In the genomic region with DNA sequence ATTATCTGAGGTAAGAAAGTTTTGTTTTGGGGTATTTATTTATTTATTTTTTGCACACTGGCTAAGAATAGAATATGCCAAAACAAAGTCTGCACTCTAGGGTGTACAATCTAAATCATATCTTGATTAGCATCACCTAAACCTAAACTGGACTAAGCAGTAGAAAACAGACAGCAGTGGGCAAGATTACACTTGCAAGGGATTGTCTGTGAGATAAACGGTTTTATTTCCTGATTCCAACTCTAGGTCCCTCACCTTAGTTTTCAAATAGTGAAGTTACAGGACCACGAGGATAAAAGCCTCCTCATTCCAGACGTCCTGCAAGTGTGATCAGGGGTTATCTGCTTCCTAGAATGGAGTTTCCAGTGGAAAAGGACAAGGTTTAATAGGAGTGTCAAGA, we compare ENCODE assay signal across 17 cellular contexts.
DNase-seq lines count a peak whose midpoint lies in the region; ATAC-seq, FAIRE-seq and TF ChIP-seq lines count a peak whose summit lies in the region.
"Had no signal": no experiment of that assay in that cellular context is flagged by ENCODE, and none has a peak within 500 bp of the region (broad histone marks: within the 10 kb centered on the region; RNA-seq: fewer than 3 reads in every experiment).

No MANE protein-coding gene starts in this region.

- no peak for ATAC-seq in GM21381 (IDR thresholded peaks at IDR 0.05; ENCODE audit: unreplicated experiment)
- ATAC-seq: K562 had no signal

- no peak for TF ChIP-seq CTCF in Calu3 (IDR thresholded peaks at IDR 0.05; ENCODE audit: unreplicated experiment)
- TF ChIP-seq CTCF in VCaP (conservative IDR thresholded peaks at IDR 0.05), result no peak
- no peak for TF ChIP-seq CTCF in keratinocyte (optimal IDR thresholded peaks at IDR 0.05 in 1 of 3, IDR thresholded peaks at IDR 0.05 in 1 of 3, conservative IDR thresholded peaks at IDR 0.05 in 1 of 3; ENCODE audit: extremely low read depth in 1 of 3, insufficient read depth in 2 of 3, low read length in 3 of 3)
- TF ChIP-seq CTCF in thyroid gland (IDR thresholded peaks at IDR 0.05), result no peak

- dilution Hi-C loops in keratinocyte (cut with MboI; ENCODE audit: extremely low pct_ligation_motif_present, low sequenced_read_pairs), result no loop called here

- H3K9ac ChIP-seq in keratinocyte (ENCODE audit: control insufficient read depth, extremely low read depth, insufficient read depth, low read length), result peak overlapping the region; percentile 67

- H3K9me3 Mint-ChIP-seq in Calu3 (ENCODE audit: low read depth, unreplicated experiment), result no peaks in the 10 kb centered on the region

- H4K20me1 ChIP-seq in keratinocyte (ENCODE audit: control insufficient read depth, extremely low read depth, insufficient read depth, low read length), result no peaks in the 10 kb centered on the region

- peak overlapping the region in 2 of 3 experiments; percentile 61 for H3K4me3 ChIP-seq in keratinocyte (ENCODE audit: control insufficient read depth in 2 of 3, extremely low read depth in 1 of 3, insufficient read depth in 2 of 3, low read depth in 1 of 3, low read length in 3 of 3)
- no peak overlapping the region for H3K4me3 ChIP-seq in thyroid gland (replicated peaks in 1 of 3)
- H3K4me3 ChIP-seq: K562, SK-N-MC had no signal

- peak; percentile 80 for FAIRE-seq in keratinocyte (lab: Jason Lieb, UNC)
- FAIRE-seq: H54, K562 had no signal

- no peaks in the 10 kb centered on the region for H3K27me3 Mint-ChIP-seq in Calu3 (ENCODE audit: unreplicated experiment)

- H3K4me3 Mint-ChIP-seq in Calu3 (ENCODE audit: low read depth, unreplicated experiment), result peak overlapping the region; percentile 62

- H3K4me1 ChIP-seq in keratinocyte (ENCODE audit: control insufficient read depth, extremely low read depth, insufficient read depth, low read length) (peaks cover 26% of the 10 kb centered on the region), thyroid gland (peaks cover 60 to 66% of the 10 kb centered on the region in 2 donors)

- peak overlapping the region; percentile 94 for H3K4me2 ChIP-seq in keratinocyte (ENCODE audit: control insufficient read depth, extremely low read depth, insufficient read depth, low read depth, low read length)

- H2AFZ ChIP-seq in keratinocyte (ENCODE audit: control insufficient read depth, low read length), result peak overlapping the region; percentile 23

- peaks cover 2% of the 10 kb centered on the region for H3K9me1 ChIP-seq in keratinocyte (ENCODE audit: control insufficient read depth, extremely low read depth, insufficient read depth, low read length)

- H3K27me3 ChIP-seq in keratinocyte (ENCODE audit: control insufficient read depth, extremely low read depth, insufficient read depth, low read length) (no peaks in the 10 kb centered on the region), thyroid gland (no peaks in the 10 kb centered on the region)
- H3K27me3 ChIP-seq: BE2C had no signal

- H3K27ac Mint-ChIP-seq in Calu3 (ENCODE audit: unreplicated experiment), result peak overlapping the region; percentile 92

- BruUV-seq in Calu3 (replicated peaks; lab: Mats Ljungman, UMichigan), result no TSS peak

- CTCF ChIA-PET in Calu3 (lab: Charles Lee), result no interaction called here

- DNase-seq in Calu3 (no peak), keratinocyte (ENCODE audit: low read depth, low spot score) (no peak), thyroid gland (no peak), occipital lobe (lab: John Stamatoyannopoulos, UW) (no peak), SW 1271 (lab: John Stamatoyannopoulos, UW) (no peak)
- DNase-seq: BE2C, DMS79, NCI-H1105, NCI-H146, NCI-H2029, NCI-H510A treated with DMSO at 0.1 percent for 48 hours, SHP77 had no signal

- intact Hi-C loops in Calu3 (cut with micrococcal nuclease; ENCODE audit: unreplicated experiment) (loop anchor here (5.0 kb wide), 1 partner anchor 68 kb away; no protein-coding TSS in a partner anchor), thyroid gland (cut with DNase I) (no loop called here)

- H3K36me3 ChIP-seq in keratinocyte (ENCODE audit: control insufficient read depth in 2 of 2, extremely low read depth in 1 of 2, insufficient read depth in 2 of 2, low read length in 2 of 2) (no peaks in the 10 kb centered on the region), thyroid gland (no peaks in the 10 kb centered on the region)
- H3K36me3 ChIP-seq: BE2C had no signal

- H3K4me1 Mint-ChIP-seq in Calu3 (ENCODE audit: low read depth, unreplicated experiment), result peaks cover 56% of the 10 kb centered on the region

- no peak for TF ChIP-seq POLR2A in thyroid gland (IDR thresholded peaks at IDR 0.05)

- H3K9me3 ChIP-seq in keratinocyte (ENCODE audit: control insufficient read depth, low read depth, low read length) (no peaks in the 10 kb centered on the region), thyroid gland (no peaks in the 10 kb centered on the region)
- H3K9me3 ChIP-seq: BE2C had no signal

- H3K27ac ChIP-seq in VCaP, result peak overlapping the region; percentile 95
- H3K27ac ChIP-seq in keratinocyte (ENCODE audit: control insufficient read depth, insufficient read depth, low read length), result peak overlapping the region; percentile 77
- peak overlapping the region in 2 of 3 donors; percentile 85 to 95 for H3K27ac ChIP-seq in thyroid gland
- H3K27ac ChIP-seq: SK-N-MC had no signal

- WGBS in thyroid gland, 2 donors, result 59 to 74% methylated on average over 3 of the region's 3 CpGs

- peaks cover 15% of the 10 kb centered on the region for H3K36me3 Mint-ChIP-seq in Calu3 (ENCODE audit: insufficient read depth, unreplicated experiment)

- peaks cover 62% of the 10 kb centered on the region for H3K79me2 ChIP-seq in keratinocyte (ENCODE audit: control insufficient read depth, insufficient read depth, low read length)

Comparison
In these comparisons a context has a peak if more than half of its experiments do, and no peak if none do; other contexts are left out.
1. H3K4me3 ChIP-seq: peak in keratinocyte (2 of 3); none in thyroid gland (0 of 3).
2. Peak in every context shown above with its lines, with median percentiles within 50 percentile points of each other: H3K27ac ChIP-seq.